ENCODE assay signal across 1 cellular context in the genomic region with DNA sequence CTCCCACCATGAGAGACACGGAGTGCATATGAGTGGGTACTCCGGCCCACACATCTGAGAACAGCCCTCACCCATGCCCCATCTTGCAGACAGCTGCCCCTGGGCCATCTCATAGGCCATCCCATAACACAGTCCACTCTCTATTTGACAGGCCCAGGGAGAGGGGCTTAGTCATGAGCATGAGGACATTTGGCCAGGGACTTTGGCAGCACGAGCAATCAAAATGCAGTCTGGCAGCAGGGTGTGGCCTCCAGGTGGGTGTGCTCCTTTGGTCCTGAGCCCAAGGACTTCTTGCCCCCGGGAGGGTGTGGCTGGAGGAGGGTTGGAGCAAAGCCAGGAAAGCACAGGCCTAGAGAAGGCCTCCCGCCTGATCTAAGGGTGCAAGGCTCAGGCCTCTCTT.
TF ChIP-seq lines count a peak whose summit lies in the region.

No MANE protein-coding gene starts in this region.

TF ChIP-seq in HepG2, 621 proteins besides CTCF, POLR2A, EP300 and RAD21 (continued from another document):
- TF ChIP-seq, protein P1, sequence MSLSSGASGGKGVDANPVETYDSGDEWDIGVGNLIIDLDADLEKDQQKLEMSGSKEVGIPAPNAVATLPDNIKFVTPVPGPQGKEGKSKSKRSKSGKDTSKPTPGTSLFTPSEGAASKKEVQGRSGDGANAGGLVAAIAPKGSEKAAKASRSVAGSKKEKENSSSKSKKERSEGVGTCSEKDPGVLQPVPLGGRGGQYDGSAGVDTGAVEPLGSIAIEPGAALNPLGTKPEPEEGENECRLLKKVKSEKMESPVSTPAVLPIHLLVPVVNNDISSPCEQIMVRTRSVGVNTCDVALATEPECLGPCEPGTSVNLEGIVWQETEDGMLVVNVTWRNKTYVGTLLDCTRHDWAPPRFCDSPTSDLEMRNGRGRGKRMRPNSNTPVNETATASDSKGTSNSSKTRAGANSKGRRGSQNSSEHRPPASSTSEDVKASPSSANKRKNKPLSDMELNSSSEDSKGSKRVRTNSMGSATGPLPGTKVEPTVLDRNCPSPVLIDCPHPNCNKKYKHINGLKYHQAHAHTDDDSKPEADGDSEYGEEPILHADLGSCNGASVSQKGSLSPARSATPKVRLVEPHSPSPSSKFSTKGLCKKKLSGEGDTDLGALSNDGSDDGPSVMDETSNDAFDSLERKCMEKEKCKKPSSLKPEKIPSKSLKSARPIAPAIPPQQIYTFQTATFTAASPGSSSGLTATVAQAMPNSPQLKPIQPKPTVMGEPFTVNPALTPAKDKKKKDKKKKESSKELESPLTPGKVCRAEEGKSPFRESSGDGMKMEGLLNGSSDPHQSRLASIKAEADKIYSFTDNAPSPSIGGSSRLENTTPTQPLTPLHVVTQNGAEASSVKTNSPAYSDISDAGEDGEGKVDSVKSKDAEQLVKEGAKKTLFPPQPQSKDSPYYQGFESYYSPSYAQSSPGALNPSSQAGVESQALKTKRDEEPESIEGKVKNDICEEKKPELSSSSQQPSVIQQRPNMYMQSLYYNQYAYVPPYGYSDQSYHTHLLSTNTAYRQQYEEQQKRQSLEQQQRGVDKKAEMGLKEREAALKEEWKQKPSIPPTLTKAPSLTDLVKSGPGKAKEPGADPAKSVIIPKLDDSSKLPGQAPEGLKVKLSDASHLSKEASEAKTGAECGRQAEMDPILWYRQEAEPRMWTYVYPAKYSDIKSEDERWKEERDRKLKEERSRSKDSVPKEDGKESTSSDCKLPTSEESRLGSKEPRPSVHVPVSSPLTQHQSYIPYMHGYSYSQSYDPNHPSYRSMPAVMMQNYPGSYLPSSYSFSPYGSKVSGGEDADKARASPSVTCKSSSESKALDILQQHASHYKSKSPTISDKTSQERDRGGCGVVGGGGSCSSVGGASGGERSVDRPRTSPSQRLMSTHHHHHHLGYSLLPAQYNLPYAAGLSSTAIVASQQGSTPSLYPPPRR (CRISPR knock-in tag; IDR thresholded peaks at IDR 0.05; ENCODE audit: borderline replicate concordance) = no peak
- TF ChIP-seq ZNF160 (CRISPR knock-in tag; IDR thresholded peaks at IDR 0.05) (no peak), CHCHD3 (CRISPR knock-in tag; IDR thresholded peaks at IDR 0.05) (no peak), KLF11 (CRISPR knock-in tag; IDR thresholded peaks at IDR 0.05) (no peak), RBM22 (optimal IDR thresholded peaks at IDR 0.05; ENCODE audit: low read length) (no peak)
- TF ChIP-seq, protein P2, sequence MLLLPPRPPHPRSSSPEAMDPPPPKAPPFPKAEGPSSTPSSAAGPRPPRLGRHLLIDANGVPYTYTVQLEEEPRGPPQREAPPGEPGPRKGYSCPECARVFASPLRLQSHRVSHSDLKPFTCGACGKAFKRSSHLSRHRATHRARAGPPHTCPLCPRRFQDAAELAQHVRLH (CRISPR knock-in tag; IDR thresholded peaks at IDR 0.05; ENCODE audit: borderline replicate concordance, low read depth) = no peak
